Comparison of ENCODE assay signal across 29 cellular contexts in the genomic region with DNA sequence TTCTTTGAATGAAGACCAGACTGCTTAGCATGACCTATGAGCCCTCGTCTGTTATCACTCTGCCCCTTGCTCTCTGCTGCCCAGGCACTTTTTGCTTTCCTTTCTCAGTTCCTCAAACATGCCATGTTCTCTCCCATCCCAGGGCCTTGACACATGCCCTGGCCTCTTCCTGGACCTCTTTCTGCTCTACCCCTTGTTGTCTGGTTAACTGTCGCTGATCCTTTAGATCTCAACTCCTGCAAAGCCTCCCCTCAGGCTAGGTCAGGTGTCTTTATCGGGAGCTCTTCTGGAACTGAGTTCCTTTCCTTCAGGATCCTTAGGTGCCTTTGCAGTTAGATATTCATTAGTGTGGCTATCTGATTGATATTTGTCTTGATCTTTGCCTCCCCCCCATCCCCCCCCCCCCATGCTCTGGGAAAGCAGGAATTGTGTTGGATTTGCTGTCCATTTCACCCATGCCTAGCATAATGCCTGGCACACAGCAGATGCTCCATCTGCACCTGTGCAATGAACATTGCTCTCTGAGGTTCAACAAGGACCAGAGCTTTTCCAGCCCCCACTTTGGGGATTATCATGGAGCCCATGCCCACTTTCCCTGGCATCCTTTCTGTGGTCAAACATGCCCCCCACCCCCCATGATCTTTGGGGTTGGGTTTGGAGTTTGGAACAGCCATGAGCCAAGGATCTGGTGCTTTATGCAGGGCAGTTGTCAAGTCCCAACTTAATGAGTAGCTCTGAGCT.
DNase-seq lines count a peak whose midpoint lies in the region; ATAC-seq and TF ChIP-seq lines count a peak whose summit lies in the region.
"Had no signal": no experiment of that assay in that cellular context is flagged by ENCODE, and none has a peak within 500 bp of the region (broad histone marks: within the 10 kb centered on the region; RNA-seq: fewer than 3 reads in every experiment).

No MANE protein-coding gene starts in this region.

- 80 to 84% methylated on average over 3 of the region's 3 CpGs for WGBS in heart right ventricle, 2 donors

- H3K27ac Mint-ChIP-seq in nephron progenitor cell: peak overlapping the region; percentile 2
- H3K27ac Mint-ChIP-seq: activated CD4-positive, alpha-beta T cell treated with anti-CD3 and anti-CD28 coated beads, Interleukin-2, amount 10 ng/mL, durations not matched to agents 7 days and 5 days; activated naive CD4-positive, alpha-beta T cell treated with anti-CD3 and anti-CD28 coated beads, Interleukin-2, amount 50 U/mL, for 72 hours; activated T-helper 17 cell treated with anti-CD3 and anti-CD28 coated beads, Interleukin-2, amount 50 U/mL, for 72 hours; immature natural killer cell; progenitor cell of endocrine pancreas; stimulated activated naive CD8-positive, alpha-beta T cell treated with anti-CD3 and anti-CD28 coated beads, Interleukin-15, amount 100 ng/mL, for 72 hours had no signal

- no peak overlapping the region for H3K27ac ChIP-seq in right atrium auricular region
- H3K27ac ChIP-seq in heart right ventricle: no peak overlapping the region
- H3K27ac ChIP-seq in coronary artery: no peak overlapping the region
- no peak overlapping the region for H3K27ac ChIP-seq in SJCRH30
- H3K27ac ChIP-seq: brain microvascular endothelial cell, KMS-11, Peyer's patch, right lobe of liver, VCaP had no signal

- H3K9me3 Mint-ChIP-seq in nephron progenitor cell: no peaks in the 10 kb centered on the region
- H3K9me3 Mint-ChIP-seq: activated CD4-positive, alpha-beta T cell treated with anti-CD3 and anti-CD28 coated beads, Interleukin-2, amount 10 ng/mL, durations not matched to agents 7 days and 5 days; activated naive CD4-positive, alpha-beta T cell treated with anti-CD3 and anti-CD28 coated beads, Interleukin-2, amount 50 U/mL, for 72 hours; activated T-helper 17 cell treated with anti-CD3 and anti-CD28 coated beads, Interleukin-2, amount 50 U/mL, for 72 hours; stimulated activated naive CD8-positive, alpha-beta T cell treated with anti-CD3 and anti-CD28 coated beads, Interleukin-15, amount 100 ng/mL, for 72 hours had no signal

- TF ChIP-seq CTCF in right atrium auricular region (IDR thresholded peaks at IDR 0.05) (no peak), heart right ventricle (IDR thresholded peaks at IDR 0.05) (no peak), coronary artery (IDR thresholded peaks at IDR 0.05) (no peak), nephron progenitor cell (IDR thresholded peaks at IDR 0.05) (no peak)

- H3K4me1 Mint-ChIP-seq in nephron progenitor cell: peaks cover 14% of the 10 kb centered on the region
- H3K4me1 Mint-ChIP-seq: activated CD4-positive, alpha-beta T cell treated with anti-CD3 and anti-CD28 coated beads, Interleukin-2, amount 10 ng/mL, durations not matched to agents 7 days and 5 days; activated T-helper 17 cell treated with anti-CD3 and anti-CD28 coated beads, Interleukin-2, amount 50 U/mL, for 72 hours; immature natural killer cell; stimulated activated naive CD8-positive, alpha-beta T cell treated with anti-CD3 and anti-CD28 coated beads, Interleukin-15, amount 100 ng/mL, for 72 hours had no signal

- H3K36me3 Mint-ChIP-seq in nephron progenitor cell (ENCODE audit: low read depth): no peaks in the 10 kb centered on the region
- H3K36me3 Mint-ChIP-seq: activated naive CD4-positive, alpha-beta T cell treated with anti-CD3 and anti-CD28 coated beads, Interleukin-2, amount 50 U/mL, for 72 hours; immature natural killer cell had no signal

- DNase-seq in right atrium auricular region (ENCODE audit: low spot score): peak; percentile 32
- DNase-seq in heart right ventricle: no peak
- DNase-seq in coronary artery (ENCODE audit: low spot score): peak; percentile 31
- no peak for DNase-seq in nephron progenitor cell
- DNase-seq in NCI-H1092 treated with DMSO at 0.1 percent for 48 hours (lab: John Stamatoyannopoulos, UW): no peak
- no peak for DNase-seq in SJCRH30
- DNase-seq in effector CD4-positive, alpha-beta T cell: no peak
- DNase-seq: activated CD4-positive, alpha-beta T cell treated with anti-CD3 and anti-CD28 coated beads, Interleukin-2, amount 10 ng/mL, durations not matched to agents 7 days and 5 days; amygdala; brain microvascular endothelial cell; DMS79 treated with DMSO at 0.1 percent for 48 hours; immature natural killer cell; left colon; MG63; NCI-H1417 treated with DMSO at 0.1 percent for 48 hours; NCI-H2081 treated with DMSO at 0.1 percent for 48 hours; NCI-H345; stimulated activated CD4-positive, alpha-beta T cell treated with anti-CD3 and anti-CD28 coated beads, Interleukin-12 subunit alpha, Interleukin-12 subunit beta, amount 100 ng/mL, for 4 hours; stimulated activated CD4-positive, alpha-beta T cell treated with anti-CD3 and anti-CD28 coated beads, Interleukin-2, amount 100 ng/mL, for 48 hours; SW 1271 had no signal

- no peak overlapping the region for H3K4me3 ChIP-seq in right atrium auricular region
- H3K4me3 ChIP-seq in heart right ventricle: no peak overlapping the region
- no peak overlapping the region for H3K4me3 ChIP-seq in coronary artery
- H3K4me3 ChIP-seq in SJCRH30: no peak overlapping the region
- H3K4me3 ChIP-seq: MG63, Peyer's patch, right lobe of liver had no signal

- intact Hi-C loops in heart right ventricle (cut with DNase I): loop anchor here in 1 of 10 donors (10.0 kb wide), 1 partner anchor 731 kb away; no protein-coding TSS in a partner anchor

- no peaks in the 10 kb centered on the region for H3K36me3 ChIP-seq in right atrium auricular region
- H3K36me3 ChIP-seq in heart right ventricle: no peaks in the 10 kb centered on the region
- no peaks in the 10 kb centered on the region for H3K36me3 ChIP-seq in SJCRH30
- H3K36me3 ChIP-seq: brain microvascular endothelial cell, MG63, Peyer's patch, right lobe of liver had no signal

- H3K4me1 ChIP-seq in right atrium auricular region (no peaks in the 10 kb centered on the region), heart right ventricle (peaks cover 0 to 10% (median 0%) of the 10 kb centered on the region in 9 donors), SJCRH30 (peaks cover 35% of the 10 kb centered on the region)
- H3K4me1 ChIP-seq: Peyer's patch, right lobe of liver had no signal

- H3K4me3 Mint-ChIP-seq in nephron progenitor cell: no peak overlapping the region
- H3K4me3 Mint-ChIP-seq: activated CD4-positive, alpha-beta T cell treated with anti-CD3 and anti-CD28 coated beads, Interleukin-2, amount 10 ng/mL, durations not matched to agents 7 days and 5 days; activated T-helper 17 cell treated with anti-CD3 and anti-CD28 coated beads, Interleukin-2, amount 50 U/mL, for 72 hours; immature natural killer cell; stimulated activated naive CD8-positive, alpha-beta T cell treated with anti-CD3 and anti-CD28 coated beads, Interleukin-15, amount 100 ng/mL, for 72 hours had no signal

- ATAC-seq in heart right ventricle (no peak), GM18498 (IDR thresholded peaks at IDR 0.05; ENCODE audit: unreplicated experiment) (no peak)
- ATAC-seq: activated naive CD4-positive, alpha-beta T cell treated with anti-CD3 and anti-CD28 coated beads, Interleukin-2, amount 50 U/mL, for 72 hours; activated T-helper 17 cell treated with anti-CD3 and anti-CD28 coated beads, Interleukin-2, amount 50 U/mL, for 72 hours; left colon; stimulated activated naive CD8-positive, alpha-beta T cell treated with anti-CD3 and anti-CD28 coated beads, Interleukin-15, amount 100 ng/mL, for 72 hours had no signal

- H3K27me3 ChIP-seq in right atrium auricular region (no peaks in the 10 kb centered on the region), heart right ventricle (peaks cover 0 to 7% (median 0%) of the 10 kb centered on the region in 7 donors), SJCRH30 (no peaks in the 10 kb centered on the region)
- H3K27me3 ChIP-seq: brain microvascular endothelial cell, MG63, Peyer's patch, right lobe of liver had no signal

- H3K9me3 ChIP-seq in right atrium auricular region: no peaks in the 10 kb centered on the region
- no peaks in the 10 kb centered on the region for H3K9me3 ChIP-seq in heart right ventricle
- no peaks in the 10 kb centered on the region for H3K9me3 ChIP-seq in SJCRH30 (replicated peaks)
- H3K9me3 ChIP-seq: MG63, Peyer's patch, right lobe of liver had no signal

- peaks cover 14% of the 10 kb centered on the region for H3K27me3 Mint-ChIP-seq in nephron progenitor cell (ENCODE audit: low read depth, poor library complexity)
- H3K27me3 Mint-ChIP-seq: stimulated activated naive CD8-positive, alpha-beta T cell treated with anti-CD3 and anti-CD28 coated beads, Interleukin-15, amount 100 ng/mL, for 72 hours had no signal

Comparison
In these comparisons a context has a peak if more than half of its experiments do, and no peak if none do; other contexts are left out.
1. DNase-seq: peak in right atrium auricular region (single experiment) and coronary artery (single experiment); none in heart right ventricle (0 of 2), nephron progenitor cell (single experiment), NCI-H1092 treated with DMSO at 0.1 percent for 48 hours (single experiment), SJCRH30 (0 of 2) and effector CD4-positive, alpha-beta T cell (single experiment).